1 cellular context compared by ENCODE assay signal in genomic region chr7:77466455-77466854, GRCh38.
TF ChIP-seq lines count a peak whose summit lies in the region.

No MANE protein-coding gene starts in this region.

TF ChIP-seq in GM12878, 131 proteins besides CTCF, POLR2A, EP300 and RAD21:
- TF ChIP-seq CHD1 (IDR thresholded peaks at IDR 0.05; ENCODE audit: low read depth, low read length) = no peak
- no peak for TF ChIP-seq PAX8 (IDR thresholded peaks at IDR 0.05)
- no peak for TF ChIP-seq SPI1 (IDR thresholded peaks at IDR 0.05; ENCODE audit: borderline replicate concordance, insufficient read depth, low read depth, low read length)
TF ChIP-seq in GM12878: peak in this region for 0.
